Comparison of ENCODE assay signal across 23 cellular contexts in the genomic region with DNA sequence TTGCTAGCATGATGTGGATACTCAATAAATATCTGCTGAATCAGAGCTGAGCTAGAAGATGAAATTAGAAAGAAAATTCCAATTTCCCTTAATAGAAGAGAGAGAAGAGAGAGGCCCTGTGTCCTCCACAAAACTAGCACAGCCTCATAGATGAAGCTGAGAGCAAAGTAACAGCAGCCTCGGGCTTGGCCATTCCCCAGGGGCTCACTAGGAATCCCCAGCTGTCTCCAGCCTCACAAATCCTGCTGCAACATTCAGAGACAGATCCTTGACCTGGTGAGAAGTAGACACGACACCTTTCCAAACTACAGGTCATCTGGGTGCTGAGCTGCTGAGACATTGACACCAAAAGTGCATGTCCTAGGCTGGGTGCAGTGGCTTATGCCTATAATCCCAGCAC.
"Had no signal": no experiment of that assay in that cellular context is flagged by ENCODE, and none has a peak within 500 bp of the region (broad histone marks: within the 10 kb centered on the region; RNA-seq: fewer than 3 reads in every experiment).

No MANE protein-coding gene starts in this region.

- DNase-seq: natural killer cell; occipital lobe; ovary; posterior cingulate gyrus; psoas muscle; right cardiac atrium; right lobe of liver; sigmoid colon; spleen; stimulated activated CD4-positive, alpha-beta T cell treated with anti-CD3 and anti-CD28 coated beads, Interleukin-12 subunit alpha, Interleukin-12 subunit beta, amount 100 ng/mL, for 4 hours; stimulated activated CD4-positive, alpha-beta T cell treated with anti-CD3 and anti-CD28 coated beads, Interleukin-1b, Interleukin-23, amount 100 ng/mL, for 48 hours; stimulated activated CD4-positive, alpha-beta T cell treated with anti-CD3 and anti-CD28 coated beads, Interleukin-4, amount 100 ng/mL, for 1 hour; stimulated activated CD4-positive, alpha-beta T cell treated with anti-CD3 and anti-CD28 coated beads, Interleukin-4, amount 100 ng/mL, for 4 hours; stimulated activated CD8-positive, alpha-beta memory T cell treated with anti-CD3 and anti-CD28 coated beads, Interleukin-4, amount 100 ng/mL, for 48 hours; stimulated activated naive CD4-positive, alpha-beta T cell; stimulated activated naive CD8-positive, alpha-beta T cell treated with anti-CD3 and anti-CD28 coated beads, Interleukin-15, amount 100 ng/mL, for 72 hours; stimulated activated naive CD8-positive, alpha-beta T cell treated with anti-CD3 and anti-CD28 coated beads, Interleukin-15, Interleukin-2, amounts not matched to agents 100 U/mL and 50 U/mL, for 24 hours; substantia nigra; testis; tibial artery; transverse colon; upper lobe of right lung; uterus had no signal
